ENCODE assay signal across 7 cellular contexts in genomic region chr1:231240883-231241735, GRCh38.
A peak's percentile ranks its signal among the peaks of the same experiment; 100 is the strongest.
DNase-seq lines count a peak whose midpoint lies in the region; ATAC-seq and TF ChIP-seq lines count a peak whose summit lies in the region.

TSS of gene GNPAT (plus strand) at chr1:231241212. CDS start at chr1:231241379, 167 bp downstream.

- H3K4me3 ChIP-seq in retinal pigment epithelial cell (ENCODE audit: low read length): peak within 1 kb of the TSS; percentile 97

- TF ChIP-seq POLR2A in GM18505 (IDR thresholded peaks at IDR 0.05; ENCODE audit: borderline replicate concordance, extremely low read depth, insufficient read depth, insufficient read length): peak; percentile 97

- peak; percentile 71 to 85 for DNase-seq in NCI-H1930 (lab: John Stamatoyannopoulos, UW)
- DNase-seq in T1000 (lab: John Stamatoyannopoulos, UW): peak; percentile 80
- peak; percentile 94 for DNase-seq in astrocyte of the hippocampus (ENCODE audit: low read depth, low spot score)
- DNase-seq in hippocampal formation (lab: John Stamatoyannopoulos, UW): peak; percentile 69 to 83
- no peak for DNase-seq in retinal pigment epithelial cell (ENCODE audit: low read depth)

- peak; percentile 97 for ATAC-seq in GM18505 (IDR thresholded peaks at IDR 0.05; ENCODE audit: unreplicated experiment)
- ATAC-seq in HG02885 (IDR thresholded peaks at IDR 0.05; ENCODE audit: poor library complexity, unreplicated experiment): peak; percentile 95

- no peak for TF ChIP-seq CTCF in retinal pigment epithelial cell (conservative IDR thresholded peaks at IDR 0.05; ENCODE audit: low read depth, low read length)
